Comparison of ENCODE assay signal across 8 cellular contexts in genomic region chr17:33750943-33751701, GRCh38.
DNase-seq lines count a peak whose midpoint lies in the region; ATAC-seq, FAIRE-seq and TF ChIP-seq lines count a peak whose summit lies in the region.

No MANE protein-coding gene starts in this region.

- no peak overlapping the region for H3K27ac ChIP-seq in epithelial cell of prostate

- in situ Hi-C loops in ACHN (cut with HindIII; ENCODE audit: low pct_ligation_motif_present, low pct_unique_long_range_greater_than_20kb, low sequenced_read_pairs) = no loop called here

- DNase-seq in ACHN (peak; percentile 52), GM12891 (ENCODE audit: insufficient read length, low spot score) (peak; percentile 15), NCI-H526 (lab: John Stamatoyannopoulos, UW) (peak; percentile 50 to 78), epithelial cell of prostate (ENCODE audit: low read depth, low spot score) (peak; percentile 8), mucosa of gallbladder (ENCODE audit: low spot score) (peak; percentile 76)
- DNase-seq in activated CD8-positive, alpha-beta memory T cell treated with anti-CD3 and anti-CD28 coated beads, Interleukin-2, amount 50 U/mL, for 4 hours = peak; percentile 62
- peak; percentile 47 for DNase-seq in stimulated activated CD8-positive, alpha-beta memory T cell treated with anti-CD3 and anti-CD28 coated beads, Interleukin-4, amount 100 ng/mL, for 24 hours (ENCODE audit: low read depth)

- no peak for ATAC-seq in HG03139 (IDR thresholded peaks at IDR 0.05; ENCODE audit: unreplicated experiment)

- TF ChIP-seq POLR2A in GM12891 (IDR thresholded peaks at IDR 0.05; ENCODE audit: low read depth, low read length) = no peak

- peak; percentile 88 for FAIRE-seq in GM12891 (lab: Jason Lieb, UNC)

TF ChIP-seq in GM12891, 5 proteins besides CTCF, POLR2A, EP300 and RAD21:
- no peak for TF ChIP-seq POLR2AphosphoS5 (IDR thresholded peaks at IDR 0.05; ENCODE audit: low read depth, low read length)

Comparison
In these comparisons a context has a peak if more than half of its experiments do, and no peak if none do; other contexts are left out.
1. DNase-seq: peak in every context shown above with its lines; median percentile 76 in mucosa of gallbladder; 64 in NCI-H526; 62 in activated CD8-positive, alpha-beta memory T cell treated with anti-CD3 and anti-CD28 coated beads, Interleukin-2, amount 50 U/mL, for 4 hours; 52 in ACHN; 47 in stimulated activated CD8-positive, alpha-beta memory T cell treated with anti-CD3 and anti-CD28 coated beads, Interleukin-4, amount 100 ng/mL, for 24 hours; 15 in GM12891; 8 in epithelial cell of prostate.